ENCODE assay signal across 8 cellular contexts in genomic region chr10:78028438-78029293, GRCh38. TPM values are rescaled to one million over a fixed set of nuclear protein-coding genes. Genes with fewer than 3 reads are reported as not detected.
DNase-seq lines count a peak whose midpoint lies in the region; ATAC-seq and TF ChIP-seq lines count a peak whose summit lies in the region.

No MANE protein-coding gene starts in this region.

- peak overlapping the region; percentile 95 to 100 for H3K27ac Mint-ChIP-seq in activated naive CD4-positive, alpha-beta T cell treated with anti-CD3 and anti-CD28 coated beads, Interleukin-2, amount 50 U/mL, for 72 hours

- peak overlapping the region; percentile 79 to 83 for H3K27ac ChIP-seq in right atrium auricular region

- ATAC-seq in HG03378 (IDR thresholded peaks at IDR 0.05; ENCODE audit: unreplicated experiment) (peak; percentile 1), sciatic nerve (peak; percentile 16), HG03139 (IDR thresholded peaks at IDR 0.05; ENCODE audit: unreplicated experiment) (no peak)
- peak in 1 of 2 donors; percentile 2 for ATAC-seq in activated naive CD4-positive, alpha-beta T cell treated with anti-CD3 and anti-CD28 coated beads, Interleukin-2, amount 50 U/mL, for 72 hours

- no peaks in the 10 kb centered on the region for H3K27me3 ChIP-seq in right atrium auricular region

- peaks cover 24% of the 10 kb centered on the region for H3K36me3 ChIP-seq in right atrium auricular region

- no peaks in the 10 kb centered on the region for H3K9me3 Mint-ChIP-seq in activated naive CD4-positive, alpha-beta T cell treated with anti-CD3 and anti-CD28 coated beads, Interleukin-2, amount 50 U/mL, for 72 hours

- peak overlapping the region; percentile 95 to 99 for H3K4me3 ChIP-seq in right atrium auricular region

- H3K9me3 ChIP-seq in right atrium auricular region, result no peaks in the 10 kb centered on the region

- no peak for TF ChIP-seq CTCF in right atrium auricular region (IDR thresholded peaks at IDR 0.05)

- peak; percentile 33 for DNase-seq in activated CD4-positive, alpha-beta T cell treated with anti-CD3 and anti-CD28 coated beads for 48 hours
- no peak for DNase-seq in activated CD4-positive, alpha-beta T cell treated with anti-CD3 and anti-CD28 coated beads for 1 hour
- DNase-seq in activated naive CD4-positive, alpha-beta T cell treated with anti-CD3 and anti-CD28 coated beads, Interleukin-2, amount 50 U/mL, for 72 hours (ENCODE audit: low spot score in 2 of 2), result no peak
- peak; percentile 61 for DNase-seq in right atrium auricular region (ENCODE audit: low spot score)
- no peak for DNase-seq in sciatic nerve (ENCODE audit: low spot score)
- DNase-seq in NCI-H1694 treated with DMSO at 0.1 percent for 48 hours (lab: John Stamatoyannopoulos, UW), result no peak

- peaks cover 0 to 22% of the 10 kb centered on the region in 2 donors for H3K4me1 ChIP-seq in right atrium auricular region

- H3K36me3 Mint-ChIP-seq in activated naive CD4-positive, alpha-beta T cell treated with anti-CD3 and anti-CD28 coated beads, Interleukin-2, amount 50 U/mL, for 72 hours, result peaks cover 15 to 19% of the 10 kb centered on the region in 2 donors

- intact Hi-C loops in sciatic nerve (cut with DNase I), result no loop called here

RNA-seq across cellular contexts. Expression of gene POLR3A, which starts 0.6 kb away (rescaled TPM):
- total RNA-seq in activated naive CD4-positive, alpha-beta T cell treated with anti-CD3 and anti-CD28 coated beads, Interleukin-2, amount 50 U/mL, for 72 hours, result 10 to 100 TPM; 20.5 to 23.6 TPM
- 1 to 10 TPM; 6.9 to 8.2 TPM for total RNA-seq in right atrium auricular region
- total RNA-seq in sciatic nerve, result 12.6 TPM

RNA-seq across cellular contexts. Expression of gene RPS24, which starts 5.0 kb away (rescaled TPM):
- total RNA-seq in activated naive CD4-positive, alpha-beta T cell treated with anti-CD3 and anti-CD28 coated beads, Interleukin-2, amount 50 U/mL, for 72 hours, result 1,000 to 10,000 TPM; 1,685 to 1,956 TPM
- total RNA-seq in right atrium auricular region (1,000 to 10,000 TPM; 1,060 to 1,748 TPM), sciatic nerve (1,000 TPM)

Comparison
In these comparisons a context has a peak if more than half of its experiments do, and no peak if none do; other contexts are left out.
1. DNase-seq: peak in activated CD4-positive, alpha-beta T cell treated with anti-CD3 and anti-CD28 coated beads for 48 hours (single experiment) and right atrium auricular region (single experiment); none in activated CD4-positive, alpha-beta T cell treated with anti-CD3 and anti-CD28 coated beads for 1 hour (single experiment), activated naive CD4-positive, alpha-beta T cell treated with anti-CD3 and anti-CD28 coated beads, Interleukin-2, amount 50 U/mL, for 72 hours (0 of 2), sciatic nerve (single experiment) and NCI-H1694 treated with DMSO at 0.1 percent for 48 hours (single experiment).